Comparison of ENCODE assay signal across 8 cellular contexts in genomic region chr14:58637391-58638230, GRCh38. TPM values are rescaled to one million over a fixed set of nuclear protein-coding genes. Genes with fewer than 3 reads are reported as not detected.
DNase-seq lines count a peak whose midpoint lies in the region; ATAC-seq and FAIRE-seq lines count a peak whose summit lies in the region.

Gene DACT1 (plus strand): TSS chr14:58637962. CDS start chr14:58638203, 241 bp downstream.

- peak within 1 kb of the TSS; percentile 95 for H3K4me3 Mint-ChIP-seq in T-helper 17 cell

- peaks cover 63% of the 10 kb centered on the region for H3K27me3 Mint-ChIP-seq in T-helper 17 cell

- H3K9me3 ChIP-seq in T-helper 17 cell (ENCODE audit: control insufficient read depth, low read length, poor library complexity, severe bottlenecking) (no peaks in the 10 kb centered on the region), iPS-18c (ENCODE audit: control insufficient read depth, insufficient read depth, low read length) (no peaks in the 10 kb centered on the region)

- FAIRE-seq in GM19239 (lab: Jason Lieb, UNC), result peak; percentile 82

- H3K4me3 ChIP-seq in iPS-18c (ENCODE audit: insufficient read depth, low read depth, low read length) (peak within 1 kb of the TSS; percentile 63), skeletal muscle cell (ENCODE audit: low read depth, low read length) (peak within 1 kb of the TSS; percentile 83)

- peak; percentile 43 for ATAC-seq in HG03280 (IDR thresholded peaks at IDR 0.05; ENCODE audit: unreplicated experiment)
- peak; percentile 67 for ATAC-seq in T-helper 17 cell

- H3K36me3 Mint-ChIP-seq in T-helper 17 cell (ENCODE audit: low read depth), result peaks cover 7% of the 10 kb centered on the region

- H3K4me1 Mint-ChIP-seq in T-helper 17 cell, result peaks cover 15% of the 10 kb centered on the region

- DNase-seq in CD1c-positive myeloid dendritic cell (ENCODE audit: extremely low spot score), result peak; percentile 50
- DNase-seq in GM19239 (ENCODE audit: insufficient read length, low spot score), result peak; percentile 57
- no peak for DNase-seq in T-helper 17 cell
- peak; percentile 29 for DNase-seq in brain pericyte (ENCODE audit: low read depth, low spot score)
- DNase-seq in skeletal muscle cell (ENCODE audit: low read depth), result peak; percentile 50
- no peak for DNase-seq in NCI-H446 treated with DMSO at 0.1 percent for 48 hours (lab: John Stamatoyannopoulos, UW)

- H3K27ac Mint-ChIP-seq in T-helper 17 cell, result no peak within 1 kb of the TSS

RNA-seq across cellular contexts. Expression of gene DACT1, which starts in this region (rescaled TPM):
- 1 to 10 TPM in 1 of 2 donors, under 1 TPM in 1; 0.91 to 1.8 TPM for total RNA-seq in T-helper 17 cell

Comparison
In these comparisons a context has a peak if more than half of its experiments do, and no peak if none do; other contexts are left out.
1. DNase-seq: peak in CD1c-positive myeloid dendritic cell (single experiment), GM19239 (single experiment), brain pericyte (single experiment) and skeletal muscle cell (single experiment); none in T-helper 17 cell (0 of 3) and NCI-H446 treated with DMSO at 0.1 percent for 48 hours (single experiment).